In the genomic region with DNA sequence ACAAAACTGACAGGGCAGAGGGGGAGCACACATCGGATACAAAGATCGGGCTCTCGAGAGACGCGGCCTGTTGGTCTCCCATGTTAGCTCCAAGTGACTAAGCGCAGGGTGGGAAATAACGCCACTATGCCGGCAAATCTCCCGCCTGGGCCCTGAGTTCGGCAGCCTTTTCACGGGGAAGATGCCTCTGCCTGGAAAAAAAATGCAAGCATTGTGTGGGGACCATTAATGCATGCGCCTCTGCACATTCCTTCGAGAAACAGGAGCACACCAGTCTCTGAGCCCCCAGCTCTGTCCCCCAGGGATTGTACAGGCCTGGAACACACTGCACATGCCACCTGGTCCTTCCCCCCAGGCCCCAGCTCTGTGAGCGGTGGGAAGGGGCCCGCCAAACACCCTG, we compare ENCODE assay signal across 18 cellular contexts.
"Had no signal": no experiment of that assay in that cellular context is flagged by ENCODE, and none has a peak within 500 bp of the region (broad histone marks: within the 10 kb centered on the region; RNA-seq: fewer than 3 reads in every experiment).

No MANE protein-coding gene starts in this region.

- H3K27ac Mint-ChIP-seq: memory B cell, mesothelial cell of epicardium, type B pancreatic cell had no signal

- DNase-seq: colonic mucosa; dermis blood vessel endothelial cell; effector CD8-positive, alpha-beta T cell; glutamatergic neuron; immature natural killer cell; left ventricle myocardium inferior; lower lobe of right lung; natural killer cell; psoas muscle; small intestine; stimulated activated CD4-positive, alpha-beta T cell treated with anti-CD3 and anti-CD28 coated beads, Interleukin-2, amount 100 ng/mL, for 48 hours; stimulated activated naive CD4-positive, alpha-beta T cell treated with Interleukin-2 at 50 U/mL for 16 hours had no signal

- H3K27me3 Mint-ChIP-seq: memory B cell, type B pancreatic cell had no signal

- H3K27ac ChIP-seq: colonic mucosa, gastroesophageal sphincter, left ventricle myocardium inferior, lower lobe of right lung, neutrophil, psoas muscle had no signal

- H3K4me1 Mint-ChIP-seq: mesothelial cell of epicardium had no signal

- H3K27me3 ChIP-seq: colonic mucosa, gastroesophageal sphincter, neutrophil had no signal

- H3K4me3 Mint-ChIP-seq: immature natural killer cell, memory B cell, mesothelial cell of epicardium, natural killer cell, type B pancreatic cell had no signal

- H3K9me3 ChIP-seq: colonic mucosa, gastroesophageal sphincter, left ventricle myocardium inferior, lower lobe of right lung, neutrophil, psoas muscle had no signal

- H3K9me3 Mint-ChIP-seq: immature natural killer cell, memory B cell, mesothelial cell of epicardium, natural killer cell, type B pancreatic cell had no signal

- H3K36me3 ChIP-seq: colonic mucosa had no signal

- ATAC-seq: esophagus mucosa, gastroesophageal sphincter, lower lobe of right lung, natural killer cell, psoas muscle had no signal

- H3K4me1 ChIP-seq: colonic mucosa, lower lobe of right lung, psoas muscle had no signal

- H3K4me3 ChIP-seq: colonic mucosa, gastroesophageal sphincter, left ventricle myocardium inferior, lower lobe of right lung, psoas muscle had no signal
